Comparison of ENCODE assay signal across 25 cellular contexts in genomic region chr7:11505471-11505870, GRCh38.
"Had no signal": no experiment of that assay in that cellular context is flagged by ENCODE, and none has a peak within 500 bp of the region (broad histone marks: within the 10 kb centered on the region; RNA-seq: fewer than 3 reads in every experiment).

No MANE protein-coding gene starts in this region.

- H3K27me3 ChIP-seq: dorsolateral prefrontal cortex, ovary, sigmoid colon, spleen, tibial nerve, upper lobe of left lung had no signal

- DNase-seq: dorsolateral prefrontal cortex; effector CD4-positive, alpha-beta T cell; hypothalamus; immature natural killer cell; islet precursor cell; kidney glomerular epithelial cell; left ventricle myocardium superior; lower lobe of right lung; naive thymus-derived CD8-positive, alpha-beta T cell; nephron progenitor cell; nucleus accumbens; ovary; posterior cingulate gyrus; psoas muscle; right cardiac atrium; sigmoid colon; spleen; stimulated activated CD4-positive, alpha-beta T cell treated with anti-CD3 and anti-CD28 coated beads, Interleukin-15, amount 100 ng/mL, for 24 hours; stimulated activated CD4-positive, alpha-beta T cell treated with anti-CD3 and anti-CD28 coated beads, Interleukin-2, amount 100 ng/mL, for 48 hours; stimulated activated naive B cell treated with anti-CD40 and anti-IgM and Interleukin-4, amounts not matched to agents 10 μg/mL and 1 μg/mL and 100 μg/mL, for 72 hours; upper lobe of left lung had no signal

- H3K4me1 ChIP-seq: lower lobe of right lung, psoas muscle, sigmoid colon, spleen, tibial nerve, upper lobe of left lung had no signal

- H3K9me3 ChIP-seq: ovary, thoracic aorta had no signal

- H3K4me3 ChIP-seq: dorsolateral prefrontal cortex, lower lobe of right lung, ovary, psoas muscle, sigmoid colon, skin epidermis, spleen, thoracic aorta, tibial nerve, upper lobe of left lung had no signal

- H3K27ac Mint-ChIP-seq: immature natural killer cell; naive thymus-derived CD8-positive, alpha-beta T cell; nephron progenitor cell; stimulated activated naive B cell treated with anti-CD40 and anti-IgM and Interleukin-4, amounts not matched to agents 10 μg/mL and 1 μg/mL and 100 μg/mL, for 72 hours; stimulated activated naive CD8-positive, alpha-beta T cell treated with anti-CD3 and anti-CD28 coated beads, Interleukin-15, Interleukin-2, amounts not matched to agents 100 ng/mL and 50 ng/mL, for 24 hours had no signal

- H3K27me3 Mint-ChIP-seq: naive thymus-derived CD8-positive, alpha-beta T cell; stimulated activated naive B cell treated with anti-CD40 and anti-IgM and Interleukin-4, amounts not matched to agents 10 μg/mL and 1 μg/mL and 100 μg/mL, for 72 hours; stimulated activated naive CD8-positive, alpha-beta T cell treated with anti-CD3 and anti-CD28 coated beads, Interleukin-15, Interleukin-2, amounts not matched to agents 100 ng/mL and 50 ng/mL, for 24 hours had no signal

- H3K36me3 ChIP-seq: lower lobe of right lung, ovary, sigmoid colon, spleen, thoracic aorta, tibial nerve, upper lobe of left lung had no signal

- H3K4me1 Mint-ChIP-seq: immature natural killer cell; naive thymus-derived CD8-positive, alpha-beta T cell; nephron progenitor cell; stimulated activated naive B cell treated with anti-CD40 and anti-IgM and Interleukin-4, amounts not matched to agents 10 μg/mL and 1 μg/mL and 100 μg/mL, for 72 hours had no signal

- H3K4me3 Mint-ChIP-seq: immature natural killer cell; naive thymus-derived CD8-positive, alpha-beta T cell; nephron progenitor cell; stimulated activated naive B cell treated with anti-CD40 and anti-IgM and Interleukin-4, amounts not matched to agents 10 μg/mL and 1 μg/mL and 100 μg/mL, for 72 hours; stimulated activated naive CD8-positive, alpha-beta T cell treated with anti-CD3 and anti-CD28 coated beads, Interleukin-15, Interleukin-2, amounts not matched to agents 100 ng/mL and 50 ng/mL, for 24 hours had no signal

- H3K36me3 Mint-ChIP-seq: immature natural killer cell; naive thymus-derived CD8-positive, alpha-beta T cell; stimulated activated naive B cell treated with anti-CD40 and anti-IgM and Interleukin-4, amounts not matched to agents 10 μg/mL and 1 μg/mL and 100 μg/mL, for 72 hours had no signal

- H3K27ac ChIP-seq: dorsolateral prefrontal cortex, lower lobe of right lung, ovary, psoas muscle, sigmoid colon, skin epidermis, spleen, thoracic aorta, tibial nerve, upper lobe of left lung had no signal

- ATAC-seq: left ventricle myocardium superior; lower lobe of right lung; naive thymus-derived CD8-positive, alpha-beta T cell; psoas muscle; right cardiac atrium; stimulated activated naive B cell treated with anti-CD40 and anti-IgM and Interleukin-4, amounts not matched to agents 10 μg/mL and 1 μg/mL and 100 μg/mL, for 72 hours had no signal
